ENCODE assay signal across 9 cellular contexts in genomic region chr10:89887830-89888229, GRCh38.
DNase-seq lines count a peak whose midpoint lies in the region; ATAC-seq and TF ChIP-seq lines count a peak whose summit lies in the region.
"Had no signal": no experiment of that assay in that cellular context is flagged by ENCODE, and none has a peak within 500 bp of the region (broad histone marks: within the 10 kb centered on the region; RNA-seq: fewer than 3 reads in every experiment).

No MANE protein-coding gene starts in this region.

- H3K27me3 Mint-ChIP-seq in naive B cell (no peaks in the 10 kb centered on the region), natural killer cell (ENCODE audit: low read depth in 2 of 2) (peaks cover 7 to 10% of the 10 kb centered on the region in 2 donors)

- no peak for TF ChIP-seq CTCF in natural killer cell (IDR thresholded peaks at IDR 0.05)

- ATAC-seq in GM18861 (IDR thresholded peaks at IDR 0.05; ENCODE audit: unreplicated experiment): peak; percentile 47
- peak; percentile 82 for ATAC-seq in HG02642 (IDR thresholded peaks at IDR 0.05; ENCODE audit: poor library complexity, unreplicated experiment)
- peak; percentile 77 for ATAC-seq in naive B cell (ENCODE audit: low read depth in 2 of 2)
- no peak for ATAC-seq in natural killer cell

- H3K9me3 Mint-ChIP-seq in naive B cell: peaks cover 0 to 6% (median under 1%) of the 10 kb centered on the region in 7 donors
- H3K9me3 Mint-ChIP-seq in natural killer cell: peaks cover 0 to 2% of the 10 kb centered on the region in 2 donors

- H3K36me3 Mint-ChIP-seq in naive B cell (peaks cover 0 to 1% of the 10 kb centered on the region in 2 donors), natural killer cell (no peaks in the 10 kb centered on the region)

- DNase-seq in NOMO-1 treated with DMSO at 0.1 percent for 48 hours (lab: John Stamatoyannopoulos, UW; ENCODE audit: unreplicated experiment) (peak; percentile 77), naive B cell (peak; percentile 82), natural killer cell (no peak), HUDEP-2 (lab: John Stamatoyannopoulos, UW; ENCODE audit: unreplicated experiment in 76 of 76) (no peak), NCI-H510A (lab: John Stamatoyannopoulos, UW) (no peak)
- DNase-seq in stimulated activated naive CD4-positive, alpha-beta T cell (lab: John Stamatoyannopoulos, UW): no peak
- DNase-seq: pancreas had no signal

- H3K4me1 Mint-ChIP-seq in naive B cell (peaks cover 47 to 57% (median 56%) of the 10 kb centered on the region in 3 donors), natural killer cell (no peaks in the 10 kb centered on the region)

- intact Hi-C loops in natural killer cell (cut with micrococcal nuclease): no loop called here

- H3K4me3 Mint-ChIP-seq in naive B cell: peak overlapping the region; percentile 59 to 87 (median 78)
- H3K4me3 Mint-ChIP-seq in natural killer cell: no peak overlapping the region

- H3K27ac Mint-ChIP-seq in naive B cell: peak overlapping the region; percentile 97 to 100 (median 99)
- no peak overlapping the region for H3K27ac Mint-ChIP-seq in natural killer cell

Comparison
In these comparisons a context has a peak if more than half of its experiments do, and no peak if none do; other contexts are left out.
1. ATAC-seq: peak in GM18861 (single experiment), HG02642 (single experiment) and naive B cell (2 of 2); none in natural killer cell (0 of 3).
2. DNase-seq: peak in NOMO-1 treated with DMSO at 0.1 percent for 48 hours (single experiment) and naive B cell (single experiment); none in natural killer cell (single experiment), HUDEP-2 (0 of 76), stimulated activated naive CD4-positive, alpha-beta T cell (0 of 6) and NCI-H510A (single experiment).
3. H3K27ac Mint-ChIP-seq: peak in naive B cell (6 of 6); none in natural killer cell (0 of 2).